ENCODE assay signal across 25 cellular contexts in the genomic region with DNA sequence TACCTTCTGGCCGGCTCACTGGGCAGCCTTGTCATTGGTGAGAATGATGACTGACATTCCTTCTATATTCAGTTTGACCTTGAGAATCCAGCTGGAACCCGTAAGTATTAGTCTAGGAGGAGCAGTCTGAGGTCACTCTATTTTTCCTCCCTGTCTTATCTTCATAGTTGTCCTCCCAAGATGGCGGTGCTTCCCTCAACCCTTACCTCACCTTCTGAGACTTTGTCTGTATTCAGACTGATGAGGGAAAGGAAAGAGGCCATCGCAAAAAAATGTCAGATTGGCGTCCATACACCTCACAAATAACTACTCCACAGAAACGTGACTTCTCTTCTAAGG. TPM values are rescaled to one million over a fixed set of nuclear protein-coding genes. Genes with fewer than 3 reads are reported as not detected.
DNase-seq lines count a peak whose midpoint lies in the region; ATAC-seq and TF ChIP-seq lines count a peak whose summit lies in the region.
"Had no signal": no experiment of that assay in that cellular context is flagged by ENCODE, and none has a peak within 500 bp of the region (broad histone marks: within the 10 kb centered on the region; RNA-seq: fewer than 3 reads in every experiment).

No MANE protein-coding gene starts in this region.

- intact Hi-C loops in heart right ventricle (cut with DNase I) = loop anchor here in 3 of 10 donors (5.0 to 10.0 kb wide), 2 partner anchors 73 to 76 kb away; no protein-coding TSS in a partner anchor
- intact Hi-C loops in cardiac septum (cut with DNase I) = no loop called here
- intact Hi-C loops in left ventricle myocardium superior (cut with micrococcal nuclease) = no loop called here

- no peaks in the 10 kb centered on the region for H3K9me3 Mint-ChIP-seq in stimulated activated naive CD8-positive, alpha-beta T cell treated with anti-CD3 and anti-CD28 coated beads, Interleukin-15, amount 100 ng/mL, for 72 hours
- H3K9me3 Mint-ChIP-seq: dendritic cell treated with granulocyte-macrophage colony-stimulating factor and Interleukin-4, amounts not matched to agents 40 ng/mL and 50 ng/mL, for 4 days had no signal

- DNase-seq in heart right ventricle = no peak
- no peak for DNase-seq in cardiac septum (ENCODE audit: low spot score)
- no peak for DNase-seq in left ventricle myocardium superior
- DNase-seq in COLO829 (ENCODE audit: low spot score) = no peak
- no peak for DNase-seq in stimulated activated naive CD8-positive, alpha-beta T cell treated with anti-CD3 and anti-CD28 coated beads, Interleukin-15, amount 100 ng/mL, for 72 hours
- DNase-seq: activated CD4-positive, alpha-beta T cell treated with anti-CD3 and anti-CD28 coated beads, Interleukin-2, amount 50 U/mL, for 4 hours; activated effector memory CD4-positive, alpha-beta T cell treated with Interleukin-2 at 50 U/mL for 16 hours; GF-D8; mesenchymal stem cell; MG63; NCI-H1417 treated with DMSO at 0.1 percent for 48 hours; NCI-H526 treated with DMSO at 0.1 percent for 48 hours; pancreas; sigmoid colon; stimulated activated CD4-positive, alpha-beta T cell treated with anti-CD3 and anti-CD28 coated beads, Interleukin-1b, Interleukin-23, amount 100 ng/mL, for 48 hours; stimulated activated naive CD4-positive, alpha-beta T cell treated with Interleukin-2 at 50 U/mL for 16 hours had no signal

- H3K27ac Mint-ChIP-seq in stimulated activated naive CD8-positive, alpha-beta T cell treated with anti-CD3 and anti-CD28 coated beads, Interleukin-15, amount 100 ng/mL, for 72 hours = no peak overlapping the region
- H3K27ac Mint-ChIP-seq: dendritic cell treated with granulocyte-macrophage colony-stimulating factor and Interleukin-4, amounts not matched to agents 40 ng/mL and 50 ng/mL, for 4 days; naive thymus-derived CD8-positive, alpha-beta T cell had no signal

- H3K4me1 ChIP-seq in heart right ventricle (peaks cover 0 to 62% (median 42%) of the 10 kb centered on the region in 9 donors), skeletal muscle tissue (ENCODE audit: control insufficient read depth in 3 of 3, insufficient read depth in 3 of 3, low read length in 3 of 3) (peaks cover 13 to 49% (median 21%) of the 10 kb centered on the region in 3 donors)

- H3K27ac ChIP-seq in heart right ventricle = peak overlapping the region in 6 of 10 donors; percentile 23 to 59 (median 40)
- peak overlapping the region; percentile 61 for H3K27ac ChIP-seq in skeletal muscle tissue (ENCODE audit: low read depth, low read length)
- H3K27ac ChIP-seq: BLaER1 treated with 17β-estradiol and CSF1 and Interleukin-3, amounts not matched to agents 10 nM and 100 nM; HL-60; pancreas; sigmoid colon had no signal

- 70 to 74% methylated on average over 6 of the region's 6 CpGs for WGBS in heart right ventricle, 2 donors

- H3K36me3 ChIP-seq in heart right ventricle (no peaks in the 10 kb centered on the region), skeletal muscle tissue (ENCODE audit: control insufficient read depth in 3 of 3, insufficient read depth in 3 of 3, low read length in 3 of 3) (no peaks in the 10 kb centered on the region)
- H3K36me3 ChIP-seq: BLaER1 treated with 17β-estradiol and CSF1 and Interleukin-3, amounts not matched to agents 10 nM and 100 nM; MG63; pancreas; sigmoid colon had no signal

- no peak overlapping the region for H3K4me3 ChIP-seq in heart right ventricle
- peak overlapping the region in 1 of 3 donors; percentile 29 for H3K4me3 ChIP-seq in skeletal muscle tissue (ENCODE audit: low read length in 3 of 3)
- H3K4me3 ChIP-seq: BLaER1 treated with 17β-estradiol and CSF1 and Interleukin-3, amounts not matched to agents 10 nM and 100 nM; MG63; pancreas; sigmoid colon had no signal

- H3K9ac ChIP-seq in skeletal muscle tissue (ENCODE audit: low read depth in 1 of 3, low read length in 3 of 3) = no peak overlapping the region
- H3K9ac ChIP-seq: BLaER1 treated with 17β-estradiol and CSF1 and Interleukin-3, amounts not matched to agents 10 nM and 100 nM had no signal

- peaks cover 6% of the 10 kb centered on the region for H3K4me1 Mint-ChIP-seq in stimulated activated naive CD8-positive, alpha-beta T cell treated with anti-CD3 and anti-CD28 coated beads, Interleukin-15, amount 100 ng/mL, for 72 hours

- ATAC-seq in heart right ventricle (peak in 3 of 8 donors; percentile 3 to 22 (median 18)), left ventricle myocardium superior (peak; percentile 17), GM19328 (IDR thresholded peaks at IDR 0.05; ENCODE audit: unreplicated experiment) (no peak), HG03039 (IDR thresholded peaks at IDR 0.05; ENCODE audit: unreplicated experiment) (no peak)
- ATAC-seq in stimulated activated naive CD8-positive, alpha-beta T cell treated with anti-CD3 and anti-CD28 coated beads, Interleukin-15, amount 100 ng/mL, for 72 hours = no peak
- ATAC-seq: naive thymus-derived CD8-positive, alpha-beta T cell; pancreas had no signal

- H3K4me3 Mint-ChIP-seq in stimulated activated naive CD8-positive, alpha-beta T cell treated with anti-CD3 and anti-CD28 coated beads, Interleukin-15, amount 100 ng/mL, for 72 hours = no peak overlapping the region
- H3K4me3 Mint-ChIP-seq: dendritic cell treated with granulocyte-macrophage colony-stimulating factor and Interleukin-4, amounts not matched to agents 40 ng/mL and 50 ng/mL, for 4 days; naive thymus-derived CD8-positive, alpha-beta T cell had no signal

- H3K27me3 Mint-ChIP-seq in stimulated activated naive CD8-positive, alpha-beta T cell treated with anti-CD3 and anti-CD28 coated beads, Interleukin-15, amount 100 ng/mL, for 72 hours = peaks cover 59% of the 10 kb centered on the region

- H3K27me3 ChIP-seq in heart right ventricle = peaks cover 0 to 25% (median 0%) of the 10 kb centered on the region in 7 donors
- no peaks in the 10 kb centered on the region for H3K27me3 ChIP-seq in skeletal muscle tissue (ENCODE audit: control insufficient read depth in 3 of 3, insufficient read depth in 3 of 3, low read length in 3 of 3)
- H3K27me3 ChIP-seq: pancreas, sigmoid colon had no signal

- H3K9me3 ChIP-seq in heart right ventricle = no peaks in the 10 kb centered on the region
- H3K9me3 ChIP-seq in skeletal muscle tissue (ENCODE audit: control insufficient read depth in 3 of 3, low read length in 3 of 3) = no peaks in the 10 kb centered on the region
- H3K9me3 ChIP-seq: BLaER1 treated with 17β-estradiol and CSF1 and Interleukin-3, amounts not matched to agents 10 nM and 100 nM; MG63; pancreas; sigmoid colon had no signal

- no peak for TF ChIP-seq CTCF in heart right ventricle (IDR thresholded peaks at IDR 0.05)

RNA-seq across cellular contexts. Expression of a gene that starts 6.0 kb away (rescaled TPM):
- total RNA-seq in heart right ventricle (10 to 100 TPM; 16.1 to 46.3 (median 37.5) TPM), cardiac septum (52.1 TPM), left ventricle myocardium superior (68.2 TPM), skeletal muscle tissue (43.8 TPM)
- 10 to 100 TPM in 1 of 2 donors, 1 to 10 TPM in 1; 7.4 to 14.9 TPM for polyA plus RNA-seq in heart right ventricle
- total RNA-seq: naive thymus-derived CD8-positive, alpha-beta T cell had no signal
- polyA plus RNA-seq: naive thymus-derived CD8-positive, alpha-beta T cell had no signal

RNA-seq across cellular contexts. Expression of a gene that starts 17.2 kb away (rescaled TPM):
- under 1 TPM in 1 of 10 donors, not detected in 9; 0.24 TPM for total RNA-seq in heart right ventricle
- not detected for polyA plus RNA-seq in heart right ventricle
- total RNA-seq in cardiac septum = not detected
- total RNA-seq in left ventricle myocardium superior = not detected
- total RNA-seq in skeletal muscle tissue = 1.6 TPM
- total RNA-seq: fibroblast of villous mesenchyme; naive thymus-derived CD8-positive, alpha-beta T cell; pancreas; sigmoid colon had no signal
- polyA plus RNA-seq: keratinocyte; naive thymus-derived CD8-positive, alpha-beta T cell had no signal
